13 cellular contexts compared by ENCODE assay signal in genomic region chr1:9659328-9659727, GRCh38. TPM values are rescaled to one million over a fixed set of nuclear protein-coding genes. Genes with fewer than 3 reads are reported as not detected.
A peak's percentile ranks its signal among the peaks of the same experiment; 100 is the strongest.
DNase-seq lines count a peak whose midpoint lies in the region; ATAC-seq and TF ChIP-seq lines count a peak whose summit lies in the region.
"Had no signal": no experiment of that assay in that cellular context is flagged by ENCODE, and none has a peak within 500 bp of the region (broad histone marks: within the 10 kb centered on the region; RNA-seq: fewer than 3 reads in every experiment).

No MANE protein-coding gene starts in this region.

- DNase-seq in AG09309 (ENCODE audit: low read depth) (peak; percentile 45), GM23248 (peak; percentile 90), amniotic epithelial cell (ENCODE audit: low read depth) (peak; percentile 89), kidney epithelial cell (ENCODE audit: low read depth) (peak; percentile 16), pons (ENCODE audit: low spot score) (no peak)
- DNase-seq in stimulated activated CD4-positive, alpha-beta T cell treated with anti-CD3 and anti-CD28 coated beads, Interleukin-4, amount 100 ng/mL, for 24 hours, result no peak
- DNase-seq: caudate nucleus; naive B cell; stimulated activated CD4-positive, alpha-beta T cell treated with anti-CD3 and anti-CD28 coated beads, Interleukin-4, amount 100 ng/mL, for 1 hour had no signal

- H3K4me3 ChIP-seq in AG09309 (ENCODE audit: control insufficient read depth, low read depth, low read length) (no peak overlapping the region), GM23248 (no peak overlapping the region), kidney epithelial cell (ENCODE audit: low read depth, low read length) (no peak overlapping the region)
- H3K4me3 ChIP-seq: tibial nerve had no signal

- WGBS in GM23248 (ENCODE audit: low coverage in 1 of 2, low lambda C conversion rate in 2 of 2, missing lambda C conversion rate in 2 of 2), 2 experiments, result 12 to 13% methylated on average over 5 of the region's 5 CpGs

- H4K20me1 ChIP-seq in GM23248 (ENCODE audit: insufficient read depth), result no peaks in the 10 kb centered on the region

- in situ Hi-C loops in GM23248 (cut with MboI), result no loop called here

- no peaks in the 10 kb centered on the region for H3K79me2 ChIP-seq in GM23248 (ENCODE audit: insufficient read depth)

- H3K36me3 ChIP-seq in GM23248 (ENCODE audit: low read depth), result no peaks in the 10 kb centered on the region
- no peaks in the 10 kb centered on the region for H3K36me3 ChIP-seq in kidney epithelial cell (ENCODE audit: control insufficient read depth, insufficient read depth, low read length)
- H3K36me3 ChIP-seq: tibial nerve had no signal

- H3K4me2 ChIP-seq in GM23248 (ENCODE audit: unreplicated experiment), result peak overlapping the region; percentile 26

- ATAC-seq in GM19463 (IDR thresholded peaks at IDR 0.05; ENCODE audit: unreplicated experiment) (no peak), HG02840 (IDR thresholded peaks at IDR 0.05; ENCODE audit: low FRiP score, unreplicated experiment) (no peak)
- ATAC-seq: Panc1 had no signal

- H3K9me3 ChIP-seq in GM23248 (ENCODE audit: low read depth), result no peaks in the 10 kb centered on the region
- H3K9me3 ChIP-seq: tibial nerve had no signal

- H3K27ac ChIP-seq in GM23248, result peak overlapping the region; percentile 2; the same call in 1 of the 2 replicates
- H3K27ac ChIP-seq: tibial nerve had no signal

- H3F3A ChIP-seq in GM23248 (ENCODE audit: insufficient read depth), result peaks cover 10% of the 10 kb centered on the region

- H3K4me1 ChIP-seq in GM23248 (ENCODE audit: insufficient read depth), result peaks cover 15% of the 10 kb centered on the region
- H3K4me1 ChIP-seq: tibial nerve had no signal

- no peak overlapping the region for H3K9ac ChIP-seq in GM23248

- H3K9me2 ChIP-seq in GM23248 (ENCODE audit: insufficient read depth), result no peaks in the 10 kb centered on the region

- H2AFZ ChIP-seq in GM23248, result no peak overlapping the region

- H3K27me3 ChIP-seq in GM23248 (replicated peaks; ENCODE audit: insufficient read depth) (no peaks in the 10 kb centered on the region), kidney epithelial cell (ENCODE audit: control insufficient read depth, insufficient read depth, low read length) (no peaks in the 10 kb centered on the region)

- TF ChIP-seq CTCF in AG09309 (IDR thresholded peaks at IDR 0.05; ENCODE audit: control insufficient read depth, insufficient read depth, low read depth, low read length, missing control alignments) (no peak), kidney epithelial cell (IDR thresholded peaks at IDR 0.05; ENCODE audit: insufficient read depth, low read length, poor library complexity, severe bottlenecking) (no peak)

RNA-seq across cellular contexts. Expression of gene PIK3CD, which starts 7.8 kb away (rescaled TPM):
- total RNA-seq in GM23248 (2014; rRNA removed; shearing (Covaris generic)), result 7.1 and 8.0 TPM in 2 replicates
- 3.3 and 3.5 TPM in 2 replicates for polyA plus RNA-seq in GM23248 (2016; fragmentation: Nextera tagmentation; extraction: Ambion mirVana)
- 40.7 and 46.4 TPM in 2 replicates for total RNA-seq in kidney epithelial cell

Comparison
In these comparisons a context has a peak if more than half of its experiments do, and no peak if none do; other contexts are left out.
1. DNase-seq: peak in AG09309 (single experiment), GM23248 (single experiment), amniotic epithelial cell (single experiment) and kidney epithelial cell (single experiment); none in pons (single experiment) and stimulated activated CD4-positive, alpha-beta T cell treated with anti-CD3 and anti-CD28 coated beads, Interleukin-4, amount 100 ng/mL, for 24 hours (single experiment).